ENCODE assay signal across 1 cellular context in genomic region chr20:52060794-52061714, GRCh38.
TF ChIP-seq lines count a peak whose summit lies in the region.

No MANE protein-coding gene starts in this region.

TF ChIP-seq in HepG2, 621 proteins besides CTCF, POLR2A, EP300 and RAD21 (continued from another document and continues in another):
- TF ChIP-seq ELF3 (CRISPR knock-in tag; IDR thresholded peaks at IDR 0.05) (peak; percentile 91), ZNF580 (CRISPR knock-in tag; IDR thresholded peaks at IDR 0.05; ENCODE audit: borderline replicate concordance, low read depth) (peak; percentile 47; the same call in 1 of the 2 replicates), THYN1 (CRISPR knock-in tag; IDR thresholded peaks at IDR 0.05; ENCODE audit: borderline replicate concordance, low read depth) (no peak), POGZ (CRISPR knock-in tag; IDR thresholded peaks at IDR 0.05) (0 out of 2 replicates have a peak, but pooled peaks have one; percentile 31), SUZ12 (IDR thresholded peaks at IDR 0.05; ENCODE audit: low read depth, low read length) (no peak), NR2F6 (IDR thresholded peaks at IDR 0.05) (peak; percentile 37; the same call in 1 of the 2 replicates), NR2F6 (CRISPR knock-in tag; IDR thresholded peaks at IDR 0.05) (peak; percentile 82), ZNF605 (CRISPR knock-in tag; IDR thresholded peaks at IDR 0.05) (no peak), TBX2 (CRISPR knock-in tag; IDR thresholded peaks at IDR 0.05; ENCODE audit: borderline replicate concordance) (peak; percentile 20; the same call in 1 of the 2 replicates), ZNF740 (CRISPR knock-in tag; IDR thresholded peaks at IDR 0.05) (no peak), CSRNP1 (CRISPR knock-in tag; IDR thresholded peaks at IDR 0.05) (no peak), NRL (CRISPR knock-in tag; IDR thresholded peaks at IDR 0.05; ENCODE audit: borderline replicate concordance) (no peak), GATAD1 (CRISPR knock-in tag; IDR thresholded peaks at IDR 0.05) (peak; percentile 33; the same call in 1 of the 2 replicates), MIER3 (CRISPR knock-in tag; IDR thresholded peaks at IDR 0.05; ENCODE audit: borderline replicate concordance) (0 out of 2 replicates have a peak, but pooled peaks have one; percentile 37), ZBTB20 (CRISPR knock-in tag; IDR thresholded peaks at IDR 0.05; ENCODE audit: borderline replicate concordance, low read depth) (no peak), SRF (IDR thresholded peaks at IDR 0.05; ENCODE audit: low read depth, low read length) (no peak), TCF7L2 (IDR thresholded peaks at IDR 0.05; ENCODE audit: low read depth, low read length) (no peak), PRMT3 (CRISPR knock-in tag; IDR thresholded peaks at IDR 0.05; ENCODE audit: borderline replicate concordance, low read depth) (no peak), HMGXB3 (CRISPR knock-in tag; IDR thresholded peaks at IDR 0.05; ENCODE audit: borderline replicate concordance) (peak; percentile 52; the same call in 1 of the 2 replicates), ELF1 (CRISPR knock-in tag; IDR thresholded peaks at IDR 0.05) (peak; percentile 63), MED13 (CRISPR knock-in tag; IDR thresholded peaks at IDR 0.05) (no peak), KDM2A (CRISPR knock-in tag; IDR thresholded peaks at IDR 0.05; ENCODE audit: borderline replicate concordance, low read depth) (peak; percentile 28; the same call in 1 of the 2 replicates), ZNF816 (CRISPR knock-in tag; IDR thresholded peaks at IDR 0.05; ENCODE audit: borderline replicate concordance) (no peak), ZFX (CRISPR knock-in tag; IDR thresholded peaks at IDR 0.05; ENCODE audit: low read depth) (no peak), XRCC5 (optimal IDR thresholded peaks at IDR 0.05; ENCODE audit: low read length) (peak; percentile 24), MAF1 (CRISPR knock-in tag; IDR thresholded peaks at IDR 0.05; ENCODE audit: borderline replicate concordance) (no peak), PPARG (CRISPR knock-in tag; conservative IDR thresholded peaks at IDR 0.05) (no peak), ZNF256 (CRISPR knock-in tag; conservative IDR thresholded peaks at IDR 0.05) (no peak), LCORL (IDR thresholded peaks at IDR 0.05) (no peak), LCORL (CRISPR knock-in tag; IDR thresholded peaks at IDR 0.05) (peak; percentile 63; the same call in 1 of the 2 replicates), ZNF614 (CRISPR knock-in tag; IDR thresholded peaks at IDR 0.05; ENCODE audit: borderline replicate concordance) (peak; percentile 50; the same call in 1 of the 2 replicates), STAG1 (CRISPR knock-in tag; IDR thresholded peaks at IDR 0.05) (peak; percentile 94), GLI4 (CRISPR knock-in tag; IDR thresholded peaks at IDR 0.05; ENCODE audit: borderline replicate concordance) (no peak), THAP11 (CRISPR knock-in tag; IDR thresholded peaks at IDR 0.05) (no peak), MED1 (CRISPR knock-in tag; IDR thresholded peaks at IDR 0.05) (peak; percentile 57), LRRFIP1 (CRISPR knock-in tag; conservative IDR thresholded peaks at IDR 0.05) (no peak), ZNF576 (CRISPR knock-in tag; IDR thresholded peaks at IDR 0.05) (peak; percentile 70; the same call in 1 of the 2 replicates), AHDC1 (CRISPR knock-in tag; IDR thresholded peaks at IDR 0.05; ENCODE audit: borderline replicate concordance) (no peak; the same call in 1 of the 2 replicates), ARID2 (CRISPR knock-in tag; IDR thresholded peaks at IDR 0.05; ENCODE audit: borderline replicate concordance) (no peak), ZUFSP (CRISPR knock-in tag; IDR thresholded peaks at IDR 0.05; ENCODE audit: borderline replicate concordance) (no peak), GMEB2 (CRISPR knock-in tag; IDR thresholded peaks at IDR 0.05; ENCODE audit: low read depth) (no peak), KDM4B (CRISPR knock-in tag; IDR thresholded peaks at IDR 0.05) (0 out of 2 replicates have a peak, but pooled peaks have one; percentile 32), ZNF782 (CRISPR knock-in tag; IDR thresholded peaks at IDR 0.05; ENCODE audit: borderline replicate concordance) (no peak), CREM (IDR thresholded peaks at IDR 0.05) (no peak), CREM (CRISPR knock-in tag; IDR thresholded peaks at IDR 0.05) (no peak), TAF1 (CRISPR knock-in tag; IDR thresholded peaks at IDR 0.05) (no peak), ZNF557 (CRISPR knock-in tag; IDR thresholded peaks at IDR 0.05) (no peak), ZNF616 (CRISPR knock-in tag; IDR thresholded peaks at IDR 0.05; ENCODE audit: low read depth) (no peak), SALL2 (CRISPR knock-in tag; IDR thresholded peaks at IDR 0.05) (no peak)
